In the genomic region with DNA sequence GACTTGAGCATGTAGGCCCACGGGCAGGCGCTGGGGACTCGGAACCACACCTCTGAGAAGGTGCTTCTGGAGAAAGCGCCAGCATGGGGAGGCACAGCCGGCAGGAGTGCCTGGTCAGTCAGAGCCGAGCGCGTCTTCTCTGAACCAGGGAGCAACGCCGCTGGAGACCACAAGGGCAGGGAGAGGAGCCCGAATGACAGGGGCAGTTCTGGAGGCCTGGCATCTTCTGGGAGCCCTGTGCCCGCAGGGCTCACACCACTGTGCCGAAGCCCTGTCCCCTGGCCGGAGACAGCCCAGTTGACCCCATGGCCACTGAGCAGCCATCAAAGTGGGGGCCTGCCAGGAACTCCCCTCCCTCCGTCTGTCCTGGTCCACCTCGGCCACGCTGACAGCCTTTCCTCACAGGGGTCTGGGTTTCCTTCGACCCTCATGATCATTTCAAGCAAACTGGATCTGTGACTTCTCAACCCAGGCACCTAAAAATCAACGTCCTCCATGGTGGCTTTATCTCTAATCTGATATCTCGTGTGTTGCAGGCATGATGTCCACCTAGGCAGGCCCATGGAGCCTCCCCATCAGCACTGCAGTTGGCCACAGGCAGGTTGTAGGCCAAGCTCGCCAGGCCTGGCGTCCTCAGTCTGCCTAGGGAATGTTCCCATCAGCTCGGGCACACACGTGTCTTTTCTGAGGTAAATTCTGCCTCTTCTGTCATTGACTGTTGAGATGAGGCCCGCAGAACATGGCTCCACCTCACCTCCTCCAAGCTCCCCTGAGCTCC, we compare ENCODE assay signal across 31 cellular contexts.
A peak's percentile ranks its signal among the peaks of the same experiment; 100 is the strongest.
DNase-seq lines count a peak whose midpoint lies in the region; ATAC-seq and TF ChIP-seq lines count a peak whose summit lies in the region.
"Had no signal": no experiment of that assay in that cellular context is flagged by ENCODE, and none has a peak within 500 bp of the region (broad histone marks: within the 10 kb centered on the region; RNA-seq: fewer than 3 reads in every experiment).

No MANE protein-coding gene starts in this region.

- H3K9me3 Mint-ChIP-seq in natural killer cell (peaks cover 8 to 18% of the 10 kb centered on the region in 2 donors), progenitor cell of endocrine pancreas (ENCODE audit: low read depth) (peaks cover 30% of the 10 kb centered on the region), GM23338 (peaks cover 44% of the 10 kb centered on the region)
- peaks cover 18% of the 10 kb centered on the region for H3K9me3 Mint-ChIP-seq in natural killer cell treated with Interleukin-12 subunit alpha and Interleukin-12 subunit beta and Interleukin-15 and Interleukin-18, amount 100 ng/mL, for 72 hours
- peaks cover 13% of the 10 kb centered on the region for H3K9me3 Mint-ChIP-seq in activated CD8-positive, alpha-beta T cell treated with anti-CD3 and anti-CD28 coated beads, Interleukin-2, amount 10 ng/mL, durations not matched to agents 7 days and 5 days (ENCODE audit: insufficient read depth)
- H3K9me3 Mint-ChIP-seq in activated CD4-positive, alpha-beta T cell treated with anti-CD3 and anti-CD28 coated beads, Interleukin-2, amount 10 ng/mL, durations not matched to agents 7 days and 5 days = peaks cover 25% of the 10 kb centered on the region
- peaks cover 30% of the 10 kb centered on the region for H3K9me3 Mint-ChIP-seq in CD4-positive, alpha-beta T cell

- no peaks in the 10 kb centered on the region for H3K27me3 ChIP-seq in GM23338 (ENCODE audit: insufficient read depth)
- H3K27me3 ChIP-seq in CD4-positive, alpha-beta T cell (ENCODE audit: control insufficient read depth, insufficient read depth, low read length) = no peaks in the 10 kb centered on the region
- H3K27me3 ChIP-seq: ascending aorta, BE2C, testis had no signal

- H3K79me2 ChIP-seq in GM23338 (replicated peaks; ENCODE audit: insufficient read depth) = no peaks in the 10 kb centered on the region

- no peak overlapping the region for H3K4me2 ChIP-seq in GM23338
- H3K4me2 ChIP-seq: SK-N-SH had no signal

- TF ChIP-seq CTCF in natural killer cell (IDR thresholded peaks at IDR 0.05) (no peak), progenitor cell of endocrine pancreas (IDR thresholded peaks at IDR 0.05; ENCODE audit: unreplicated experiment) (no peak), GM23338 (conservative IDR thresholded peaks at IDR 0.05; ENCODE audit: low read depth in 2 of 2) (no peak)
- TF ChIP-seq CTCF in CD4-positive, alpha-beta T cell (IDR thresholded peaks at IDR 0.05) = no peak

- H2AFZ ChIP-seq in GM23338 = no peak overlapping the region

- POLR2A ChIA-PET in activated CD8-positive, alpha-beta T cell treated with anti-CD3 and anti-CD28 coated beads, Interleukin-2, amount 10 ng/mL, durations not matched to agents 7 days and 5 days (lab: Charles Lee) = no interaction called here
- POLR2A ChIA-PET in activated CD4-positive, alpha-beta T cell treated with anti-CD3 and anti-CD28 coated beads, Interleukin-2, amount 10 ng/mL, durations not matched to agents 7 days and 5 days (lab: Charles Lee) = interaction anchor here (0.7 kb wide), 1 partner anchor 197 kb away, joined by 3 read pairs; no protein-coding TSS in a partner anchor
- POLR2A ChIA-PET in CD4-positive, alpha-beta T cell (lab: Charles Lee) = no interaction called here

- CTCF ChIA-PET in activated CD8-positive, alpha-beta T cell treated with anti-CD3 and anti-CD28 coated beads, Interleukin-2, amount 10 ng/mL, durations not matched to agents 7 days and 5 days (lab: Charles Lee) = no interaction called here
- CTCF ChIA-PET in activated CD4-positive, alpha-beta T cell treated with anti-CD3 and anti-CD28 coated beads, Interleukin-2, amount 10 ng/mL, durations not matched to agents 7 days and 5 days (lab: Charles Lee) = interaction anchor here (0.6 kb wide), 1 partner anchor 97 kb away, joined by 3 read pairs; no protein-coding TSS in a partner anchor
- CTCF ChIA-PET in CD4-positive, alpha-beta T cell (lab: Charles Lee) = no interaction called here

- H3K4me1 ChIP-seq in GM23338 (ENCODE audit: insufficient read depth) = no peaks in the 10 kb centered on the region
- H3K4me1 ChIP-seq: ascending aorta, BE2C, testis had no signal

- H3K27ac ChIP-seq in GM23338 (ENCODE audit: low read depth) = no peak overlapping the region
- no peak overlapping the region for H3K27ac ChIP-seq in CD4-positive, alpha-beta T cell (ENCODE audit: low read depth, low read length)
- H3K27ac ChIP-seq: ascending aorta, testis had no signal

- no peak overlapping the region for H3K4me3 Mint-ChIP-seq in natural killer cell
- no peak overlapping the region for H3K4me3 Mint-ChIP-seq in natural killer cell treated with Interleukin-12 subunit alpha and Interleukin-12 subunit beta and Interleukin-15 and Interleukin-18, amount 100 ng/mL, for 72 hours
- no peak overlapping the region for H3K4me3 Mint-ChIP-seq in progenitor cell of endocrine pancreas (ENCODE audit: low read depth)
- H3K4me3 Mint-ChIP-seq in activated CD8-positive, alpha-beta T cell treated with anti-CD3 and anti-CD28 coated beads, Interleukin-2, amount 10 ng/mL, durations not matched to agents 7 days and 5 days = no peak overlapping the region
- no peak overlapping the region for H3K4me3 Mint-ChIP-seq in GM23338
- no peak overlapping the region for H3K4me3 Mint-ChIP-seq in activated CD4-positive, alpha-beta T cell treated with anti-CD3 and anti-CD28 coated beads, Interleukin-2, amount 10 ng/mL, durations not matched to agents 7 days and 5 days
- no peak overlapping the region for H3K4me3 Mint-ChIP-seq in CD4-positive, alpha-beta T cell
- H3K4me3 Mint-ChIP-seq: activated CD4-positive, alpha-beta memory T cell treated with anti-CD3 and anti-CD28 coated beads, Interleukin-2, amount 10 ng/mL, durations not matched to agents 7 days and 5 days; CD8-positive, alpha-beta memory T cell; effector memory CD8-positive, alpha-beta T cell; naive B cell had no signal

- H3K27me3 Mint-ChIP-seq in natural killer cell (ENCODE audit: low read depth in 2 of 2) = peaks cover 0 to 5% of the 10 kb centered on the region in 2 donors
- H3K27me3 Mint-ChIP-seq in natural killer cell treated with Interleukin-12 subunit alpha and Interleukin-12 subunit beta and Interleukin-15 and Interleukin-18, amount 100 ng/mL, for 72 hours = peaks cover 5% of the 10 kb centered on the region in 2 donors
- no peaks in the 10 kb centered on the region for H3K27me3 Mint-ChIP-seq in progenitor cell of endocrine pancreas
- H3K27me3 Mint-ChIP-seq in activated CD8-positive, alpha-beta T cell treated with anti-CD3 and anti-CD28 coated beads, Interleukin-2, amount 10 ng/mL, durations not matched to agents 7 days and 5 days (ENCODE audit: low read depth) = peaks cover 2% of the 10 kb centered on the region
- peaks cover 2% of the 10 kb centered on the region for H3K27me3 Mint-ChIP-seq in GM23338 (ENCODE audit: insufficient read depth, low read depth, poor library complexity)
- peaks cover 7% of the 10 kb centered on the region for H3K27me3 Mint-ChIP-seq in activated CD4-positive, alpha-beta T cell treated with anti-CD3 and anti-CD28 coated beads, Interleukin-2, amount 10 ng/mL, durations not matched to agents 7 days and 5 days
- H3K27me3 Mint-ChIP-seq in CD4-positive, alpha-beta T cell = no peaks in the 10 kb centered on the region
- H3K27me3 Mint-ChIP-seq: activated CD4-positive, alpha-beta memory T cell treated with anti-CD3 and anti-CD28 coated beads, Interleukin-2, amount 10 ng/mL, durations not matched to agents 7 days and 5 days; CD8-positive, alpha-beta memory T cell had no signal

- no peak for ATAC-seq in natural killer cell
- no peak for ATAC-seq in natural killer cell treated with Interleukin-12 subunit alpha and Interleukin-12 subunit beta and Interleukin-15 and Interleukin-18, amount 100 ng/mL, for 72 hours
- ATAC-seq in activated CD8-positive, alpha-beta T cell treated with anti-CD3 and anti-CD28 coated beads, Interleukin-2, amount 10 ng/mL, durations not matched to agents 7 days and 5 days = no peak
- no peak for ATAC-seq in GM23338
- no peak for ATAC-seq in CD4-positive, alpha-beta T cell (ENCODE audit: poor library complexity)
- ATAC-seq: effector memory CD8-positive, alpha-beta T cell; esophagus mucosa; K562 had no signal

- H3K36me3 Mint-ChIP-seq in natural killer cell (peaks cover 3% of the 10 kb centered on the region), progenitor cell of endocrine pancreas (ENCODE audit: insufficient read depth) (peaks cover 4% of the 10 kb centered on the region), GM23338 (ENCODE audit: low read depth) (peaks cover 11% of the 10 kb centered on the region)
- H3K36me3 Mint-ChIP-seq in natural killer cell treated with Interleukin-12 subunit alpha and Interleukin-12 subunit beta and Interleukin-15 and Interleukin-18, amount 100 ng/mL, for 72 hours = peaks cover 19% of the 10 kb centered on the region
- no peaks in the 10 kb centered on the region for H3K36me3 Mint-ChIP-seq in activated CD8-positive, alpha-beta T cell treated with anti-CD3 and anti-CD28 coated beads, Interleukin-2, amount 10 ng/mL, durations not matched to agents 7 days and 5 days (ENCODE audit: low read depth)
- H3K36me3 Mint-ChIP-seq in activated CD4-positive, alpha-beta T cell treated with anti-CD3 and anti-CD28 coated beads, Interleukin-2, amount 10 ng/mL, durations not matched to agents 7 days and 5 days (ENCODE audit: low read depth) = no peaks in the 10 kb centered on the region
- peaks cover 4% of the 10 kb centered on the region for H3K36me3 Mint-ChIP-seq in CD4-positive, alpha-beta T cell (ENCODE audit: low read depth)

- H3F3A ChIP-seq in GM23338 (replicated peaks; ENCODE audit: low read depth) = no peaks in the 10 kb centered on the region

- H3K27ac Mint-ChIP-seq in natural killer cell (no peak overlapping the region), progenitor cell of endocrine pancreas (no peak overlapping the region), GM23338 (no peak overlapping the region)
- H3K27ac Mint-ChIP-seq in natural killer cell treated with Interleukin-12 subunit alpha and Interleukin-12 subunit beta and Interleukin-15 and Interleukin-18, amount 100 ng/mL, for 72 hours = no peak overlapping the region
- no peak overlapping the region for H3K27ac Mint-ChIP-seq in activated CD8-positive, alpha-beta T cell treated with anti-CD3 and anti-CD28 coated beads, Interleukin-2, amount 10 ng/mL, durations not matched to agents 7 days and 5 days
- H3K27ac Mint-ChIP-seq in activated CD4-positive, alpha-beta T cell treated with anti-CD3 and anti-CD28 coated beads, Interleukin-2, amount 10 ng/mL, durations not matched to agents 7 days and 5 days = no peak overlapping the region
- H3K27ac Mint-ChIP-seq in CD4-positive, alpha-beta T cell = no peak overlapping the region
- H3K27ac Mint-ChIP-seq: activated CD4-positive, alpha-beta memory T cell treated with anti-CD3 and anti-CD28 coated beads, Interleukin-2, amount 10 ng/mL, durations not matched to agents 7 days and 5 days; CD8-positive, alpha-beta memory T cell; effector memory CD8-positive, alpha-beta T cell had no signal

- H3K4me1 Mint-ChIP-seq in natural killer cell (no peaks in the 10 kb centered on the region), progenitor cell of endocrine pancreas (ENCODE audit: low read depth) (no peaks in the 10 kb centered on the region), GM23338 (no peaks in the 10 kb centered on the region; the same call in 2 of the 3 replicates)
- no peaks in the 10 kb centered on the region for H3K4me1 Mint-ChIP-seq in natural killer cell treated with Interleukin-12 subunit alpha and Interleukin-12 subunit beta and Interleukin-15 and Interleukin-18, amount 100 ng/mL, for 72 hours (ENCODE audit: low read depth in 2 of 2)
- H3K4me1 Mint-ChIP-seq in activated CD8-positive, alpha-beta T cell treated with anti-CD3 and anti-CD28 coated beads, Interleukin-2, amount 10 ng/mL, durations not matched to agents 7 days and 5 days (ENCODE audit: low read depth) = no peaks in the 10 kb centered on the region
- no peaks in the 10 kb centered on the region for H3K4me1 Mint-ChIP-seq in activated CD4-positive, alpha-beta T cell treated with anti-CD3 and anti-CD28 coated beads, Interleukin-2, amount 10 ng/mL, durations not matched to agents 7 days and 5 days
- H3K4me1 Mint-ChIP-seq in CD4-positive, alpha-beta T cell (ENCODE audit: low read depth) = no peaks in the 10 kb centered on the region
- H3K4me1 Mint-ChIP-seq: activated CD4-positive, alpha-beta memory T cell treated with anti-CD3 and anti-CD28 coated beads, Interleukin-2, amount 10 ng/mL, durations not matched to agents 7 days and 5 days; CD8-positive, alpha-beta memory T cell; naive B cell had no signal

- DNase-seq in natural killer cell = peak; percentile 9
- no peak for DNase-seq in natural killer cell treated with Interleukin-12 subunit alpha and Interleukin-12 subunit beta and Interleukin-15 and Interleukin-18, amount 100 ng/mL, for 72 hours (ENCODE audit: low spot score)
- peak; percentile 29 for DNase-seq in islet precursor cell
- peak; percentile 7 for DNase-seq in progenitor cell of endocrine pancreas (ENCODE audit: low spot score, unreplicated experiment)
- no peak for DNase-seq in activated CD8-positive, alpha-beta T cell treated with anti-CD3 and anti-CD28 coated beads, Interleukin-2, amount 10 ng/mL, durations not matched to agents 7 days and 5 days
- no peak for DNase-seq in GM23338 (ENCODE audit: low spot score)
- no peak for DNase-seq in activated CD4-positive, alpha-beta T cell treated with anti-CD3 and anti-CD28 coated beads, Interleukin-2, amount 10 ng/mL, durations not matched to agents 7 days and 5 days
- DNase-seq in CD4-positive, alpha-beta T cell = no peak
- DNase-seq: ACHN; activated CD4-positive, alpha-beta memory T cell treated with anti-CD3 and anti-CD28 coated beads, Interleukin-2, amount 10 ng/mL, durations not matched to agents 7 days and 5 days; activated CD4-positive, alpha-beta T cell treated with anti-CD3 and anti-CD28 coated beads for 1 hour; activated T-cell treated with anti-CD3 and anti-CD28 coated beads, Interleukin-2, amount 50 U/mL, for 1 hour; BE2C; CD8-positive, alpha-beta memory T cell; cortex of kidney; effector memory CD8-positive, alpha-beta T cell; foreskin fibroblast; midbrain; naive B cell; NCI-H1092 treated with DMSO at 0.1 percent for 48 hours; NCI-H187 treated with DMSO at 0.1 percent for 48 hours; NCI-H526 treated with DMSO at 0.1 percent for 48 hours; NK-92 treated with Interleukin-12 subunit alpha and Interleukin-12 subunit beta, amount 100 ng/mL, for 24 hours; occipital lobe; SK-N-SH; small intestine; stimulated activated naive CD4-positive, alpha-beta T cell treated with Interleukin-2 at 50 U/mL for 16 hours; testis had no signal

- no peaks in the 10 kb centered on the region; the same call in 1 of the 2 replicates for H3K36me3 ChIP-seq in GM23338 (ENCODE audit: insufficient read depth)
- H3K36me3 ChIP-seq: ascending aorta, BE2C had no signal

- no peaks in the 10 kb centered on the region for H3K9me2 ChIP-seq in GM23338 (ENCODE audit: insufficient read depth)
- H3K9me2 ChIP-seq: SK-N-SH had no signal

- peaks cover 13% of the 10 kb centered on the region for H3K9me3 ChIP-seq in CD4-positive, alpha-beta T cell (ENCODE audit: control insufficient read depth, low read length)
- H3K9me3 ChIP-seq: ascending aorta, BE2C, SK-N-SH, testis had no signal

- H4K20me1 ChIP-seq in GM23338 (replicated peaks; ENCODE audit: insufficient read depth) = no peaks in the 10 kb centered on the region

- intact Hi-C loops in natural killer cell (cut with micrococcal nuclease) = no loop called here
- intact Hi-C loops in CD4-positive, alpha-beta T cell (cut with DNase I, micrococcal nuclease) = no loop called here

- no peak overlapping the region for H3K4me3 ChIP-seq in GM23338
- H3K4me3 ChIP-seq: ascending aorta, K562, testis had no signal

Comparison
In these comparisons a context has a peak if more than half of its experiments do, and no peak if none do; other contexts are left out.
1. DNase-seq: peak in natural killer cell (single experiment), islet precursor cell (single experiment) and progenitor cell of endocrine pancreas (single experiment); none in natural killer cell treated with Interleukin-12 subunit alpha and Interleukin-12 subunit beta and Interleukin-15 and Interleukin-18, amount 100 ng/mL, for 72 hours (single experiment), activated CD8-positive, alpha-beta T cell treated with anti-CD3 and anti-CD28 coated beads, Interleukin-2, amount 10 ng/mL, durations not matched to agents 7 days and 5 days (single experiment), GM23338 (single experiment), activated CD4-positive, alpha-beta T cell treated with anti-CD3 and anti-CD28 coated beads, Interleukin-2, amount 10 ng/mL, durations not matched to agents 7 days and 5 days (single experiment) and CD4-positive, alpha-beta T cell (0 of 10).